Comparison of ENCODE assay signal across 20 cellular contexts in the genomic region with DNA sequence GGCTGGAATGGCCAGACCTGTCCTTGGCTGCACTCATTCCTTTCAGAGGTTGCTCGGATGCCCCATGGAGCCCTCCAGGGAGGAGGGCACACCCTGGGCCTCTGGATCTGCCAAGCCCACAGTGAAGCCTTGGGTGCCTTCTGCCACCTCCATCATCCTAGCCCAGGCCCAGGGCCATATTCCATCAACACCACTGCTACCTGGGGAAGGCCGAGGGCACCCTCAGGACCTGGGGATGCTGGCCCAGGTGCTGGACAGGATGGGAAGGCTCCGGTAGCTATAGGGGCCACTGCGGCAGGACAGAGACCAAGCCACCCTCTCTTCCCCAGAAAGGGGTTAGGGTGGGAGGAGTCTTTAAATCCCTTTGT. TPM values are rescaled to one million over a fixed set of nuclear protein-coding genes. Genes with fewer than 3 reads are reported as not detected.
"Had no signal": no experiment of that assay in that cellular context is flagged by ENCODE, and none has a peak within 500 bp of the region (broad histone marks: within the 10 kb centered on the region; RNA-seq: fewer than 3 reads in every experiment).

No MANE protein-coding gene starts in this region.

- H3K27ac ChIP-seq: esophagus squamous epithelium, neural progenitor cell, tibial nerve had no signal

- H3K9ac ChIP-seq: neural progenitor cell had no signal

- H3K36me3 ChIP-seq: esophagus squamous epithelium, gastrocnemius medialis, neural progenitor cell, tibial nerve had no signal

- H3K9me3 ChIP-seq: esophagus squamous epithelium, gastrocnemius medialis, tibial nerve had no signal

- H3K27me3 ChIP-seq: gastrocnemius medialis, neural progenitor cell, tibial nerve had no signal

- H2AFZ ChIP-seq: neural progenitor cell had no signal

- DNase-seq: activated CD4-positive, alpha-beta memory T cell treated with anti-CD3 and anti-CD28 coated beads for 36 hours; activated CD4-positive, alpha-beta T cell treated with anti-CD3 and anti-CD28 coated beads for 48 hours; activated gamma-delta T cell; activated T-cell treated with anti-CD3 and anti-CD28 coated beads, Interleukin-2, amount 50 U/mL, for 72 hours; esophagus squamous epithelium; gastrocnemius medialis; hippocampal formation; naive B cell; retina; stimulated activated CD4-positive, alpha-beta T cell treated with anti-CD3 and anti-CD28 coated beads, Interleukin-12 subunit alpha, Interleukin-12 subunit beta, amount 100 ng/mL, for 4 hours; stimulated activated CD4-positive, alpha-beta T cell treated with anti-CD3 and anti-CD28 coated beads, Interleukin-4, amount 100 ng/mL, for 4 hours; substantia nigra had no signal

- H3K4me3 ChIP-seq: esophagus squamous epithelium, gastrocnemius medialis, neural progenitor cell, tibial nerve had no signal

- H3K4me2 ChIP-seq: neural progenitor cell had no signal

RNA-seq across cellular contexts. Expression of gene OPN4, which starts 0.8 kb away (rescaled TPM):
- total RNA-seq: activated CD4-positive, alpha-beta memory T cell treated with anti-CD3 and anti-CD28 coated beads for 36 hours; activated T-cell treated with anti-CD3 and anti-CD28 coated beads, Interleukin-2, amount 50 U/mL, for 72 hours; esophagus squamous epithelium; mesenteric fat pad; mucosa of gallbladder; osteoblast; progenitor cell of endocrine pancreas; T-helper 17 cell; urinary bladder had no signal

RNA-seq across cellular contexts. Expression of gene LDB3, which starts 13.2 kb away (rescaled TPM):
- total RNA-seq: T-helper 17 cell had no signal
